Comparison of ENCODE assay signal across 8 cellular contexts in genomic region chr14:55272415-55272786, GRCh38. TPM values are rescaled to one million over a fixed set of nuclear protein-coding genes. Genes with fewer than 3 reads are reported as not detected.
DNase-seq lines count a peak whose midpoint lies in the region; ATAC-seq and TF ChIP-seq lines count a peak whose summit lies in the region.

No MANE protein-coding gene starts in this region.

- intact Hi-C loops in left ventricle myocardium inferior (cut with micrococcal nuclease) (loop anchor here (10.0 kb wide), 1 partner anchor 72 kb away; no protein-coding TSS in a partner anchor), Right ventricle myocardium superior (cut with DNase I) (loop anchor here (5.0 kb wide), 1 partner anchor 140 kb away; the partner anchor contains the start of gene ATG14), mucosa of descending colon (cut with DNase I, micrococcal nuclease) (loop anchor here in 1 of 2 donors (10.0 kb wide), 1 partner anchor 82 kb away; no protein-coding TSS in a partner anchor)

- H3K27me3 ChIP-seq in left ventricle myocardium inferior (ENCODE audit: low read depth): no peaks in the 10 kb centered on the region

- H3K9me3 ChIP-seq in left ventricle myocardium inferior (replicated peaks) (no peaks in the 10 kb centered on the region), mucosa of descending colon (no peaks in the 10 kb centered on the region)

- no peaks in the 10 kb centered on the region for H3K36me3 ChIP-seq in left ventricle myocardium inferior
- H3K36me3 ChIP-seq in mucosa of descending colon (ENCODE audit: low read depth): no peaks in the 10 kb centered on the region

- ATAC-seq in Right ventricle myocardium superior (ENCODE audit: poor library complexity): no peak
- no peak for ATAC-seq in mucosa of descending colon
- ATAC-seq in GM18907 (IDR thresholded peaks at IDR 0.05; ENCODE audit: unreplicated experiment): no peak
- ATAC-seq in GM18511 (IDR thresholded peaks at IDR 0.05; ENCODE audit: unreplicated experiment): no peak

- H3K4me3 ChIP-seq in left ventricle myocardium inferior (peak overlapping the region; percentile 96), cardiac fibroblast (replicated peaks in 1 of 2; ENCODE audit: low read depth in 2 of 2, low read length in 2 of 2) (peak overlapping the region; percentile 96 to 98), mucosa of descending colon (peak overlapping the region; percentile 89)

- DNase-seq in left ventricle myocardium inferior (no peak), Right ventricle myocardium superior (no peak), cardiac fibroblast (ENCODE audit: low read depth in 2 of 2) (no peak), mucosa of descending colon (no peak), cortex of kidney (lab: John Stamatoyannopoulos, UW) (no peak), T-helper 9 cell (no peak)

- H3K4me1 ChIP-seq in left ventricle myocardium inferior: peaks cover 60% of the 10 kb centered on the region
- peaks cover 30% of the 10 kb centered on the region for H3K4me1 ChIP-seq in mucosa of descending colon (ENCODE audit: low read depth)

- no peak for TF ChIP-seq CTCF in left ventricle myocardium inferior (IDR thresholded peaks at IDR 0.05; ENCODE audit: borderline replicate concordance)
- TF ChIP-seq CTCF in cardiac fibroblast (IDR thresholded peaks at IDR 0.05; ENCODE audit: low read depth, low read length): no peak
- TF ChIP-seq CTCF in mucosa of descending colon (IDR thresholded peaks at IDR 0.05): no peak

- peak overlapping the region; percentile 95 for H3K27ac ChIP-seq in left ventricle myocardium inferior (replicated peaks)

RNA-seq across cellular contexts. Expression of gene FBXO34, which starts 1.2 kb away (rescaled TPM):
- 22.4 TPM for total RNA-seq in left ventricle myocardium inferior
- total RNA-seq in Right ventricle myocardium superior: 24.6 TPM
- total RNA-seq in mucosa of descending colon: 10 to 100 TPM; 42.2 to 76.9 (median 59.1) TPM
